In genomic region chr18:48769006-48769646, GRCh38 we compare ENCODE assay signal across 14 cellular contexts.
DNase-seq lines count a peak whose midpoint lies in the region; ATAC-seq and TF ChIP-seq lines count a peak whose summit lies in the region.
"Had no signal": no experiment of that assay in that cellular context is flagged by ENCODE, and none has a peak within 500 bp of the region (broad histone marks: within the 10 kb centered on the region; RNA-seq: fewer than 3 reads in every experiment).

No MANE protein-coding gene starts in this region.

- H3K27me3 ChIP-seq in gastroesophageal sphincter, result no peaks in the 10 kb centered on the region
- H3K27me3 ChIP-seq: sigmoid colon had no signal

- H3K9me3 Mint-ChIP-seq in immature natural killer cell, result no peaks in the 10 kb centered on the region
- H3K9me3 Mint-ChIP-seq: activated CD4-positive, alpha-beta memory T cell treated with anti-CD3 and anti-CD28 coated beads, Interleukin-2, amount 10 ng/mL, durations not matched to agents 7 days and 5 days; activated T-helper 1 cell treated with anti-CD3 and anti-CD28 coated beads, Interleukin-12 subunit alpha, Interleukin-12 subunit beta, Interleukin-2, Interleukin-4 antibody, amounts not matched to agents 30 ng/mL and 10 ng/mL and 1 ng/mL, durations not matched to agents 14 hours and 24 hours and 36 hours had no signal

- peaks cover 0 to 23% of the 10 kb centered on the region in 2 donors for H3K36me3 ChIP-seq in gastroesophageal sphincter
- H3K36me3 ChIP-seq: sigmoid colon had no signal

- no peak for TF ChIP-seq POLR2A in gastroesophageal sphincter (IDR thresholded peaks at IDR 0.05)

- TF ChIP-seq EP300 in gastroesophageal sphincter (IDR thresholded peaks at IDR 0.05), result no peak

- no peaks in the 10 kb centered on the region for H3K9me3 ChIP-seq in gastroesophageal sphincter
- H3K9me3 ChIP-seq: sigmoid colon had no signal

- peak; percentile 0 for TF ChIP-seq CTCF in GM13977 (IDR thresholded peaks at IDR 0.05; ENCODE audit: extremely low read depth, insufficient read depth, missing control alignments)
- peak in 1 of 4 experiments; percentile 18 for TF ChIP-seq CTCF in gastroesophageal sphincter (IDR thresholded peaks at IDR 0.05)

- in situ Hi-C loops in GM13977 (cut with MboI; ENCODE audit: low pct_unique_long_range_greater_than_20kb, low sequenced_read_pairs, unreplicated experiment), result no loop called here

- H3K4me1 ChIP-seq in gastroesophageal sphincter, result peaks cover 0 to 75% (median 23%) of the 10 kb centered on the region in 3 donors

- H3K27me3 Mint-ChIP-seq in immature natural killer cell (ENCODE audit: low read depth in 3 of 3), result peaks cover 1 to 3% (median 2%) of the 10 kb centered on the region in 3 donors
- H3K27me3 Mint-ChIP-seq: activated CD4-positive, alpha-beta memory T cell treated with anti-CD3 and anti-CD28 coated beads, Interleukin-2, amount 10 ng/mL, durations not matched to agents 7 days and 5 days had no signal

- H3K4me3 ChIP-seq in gastroesophageal sphincter, result no peak overlapping the region
- H3K4me3 ChIP-seq: sigmoid colon had no signal

- ATAC-seq in gastroesophageal sphincter, result no peak
- no peak for ATAC-seq in activated CD4-positive, CD25-positive, alpha-beta regulatory T cell treated with anti-CD3 and anti-CD28 coated beads, Interleukin-2, amount 50 U/mL, for 24 hours
- ATAC-seq: Panc1 had no signal

- H3K4me3 Mint-ChIP-seq in immature natural killer cell, result no peak overlapping the region
- H3K4me3 Mint-ChIP-seq: activated CD4-positive, alpha-beta memory T cell treated with anti-CD3 and anti-CD28 coated beads, Interleukin-2, amount 10 ng/mL, durations not matched to agents 7 days and 5 days; activated T-helper 1 cell treated with anti-CD3 and anti-CD28 coated beads, Interleukin-12 subunit alpha, Interleukin-12 subunit beta, Interleukin-2, Interleukin-4 antibody, amounts not matched to agents 30 ng/mL and 10 ng/mL and 1 ng/mL, durations not matched to agents 14 hours and 24 hours and 36 hours had no signal

- peaks cover 0 to 3% (median 0%) of the 10 kb centered on the region in 3 donors for H3K36me3 Mint-ChIP-seq in immature natural killer cell

- H3K27ac ChIP-seq in gastroesophageal sphincter, result peak overlapping the region in 3 of 4 donors; percentile 72 to 79 (median 79)

- H3K27ac Mint-ChIP-seq in immature natural killer cell, result peak overlapping the region in 1 of 6 donors; percentile 53
- H3K27ac Mint-ChIP-seq: activated CD4-positive, alpha-beta memory T cell treated with anti-CD3 and anti-CD28 coated beads, Interleukin-2, amount 10 ng/mL, durations not matched to agents 7 days and 5 days; activated T-helper 1 cell treated with anti-CD3 and anti-CD28 coated beads, Interleukin-12 subunit alpha, Interleukin-12 subunit beta, Interleukin-2, Interleukin-4 antibody, amounts not matched to agents 30 ng/mL and 10 ng/mL and 1 ng/mL, durations not matched to agents 14 hours and 24 hours and 36 hours had no signal

- H3K4me1 Mint-ChIP-seq in immature natural killer cell, result peaks cover 4 to 5% of the 10 kb centered on the region in 2 donors

- WGBS in gastroesophageal sphincter (ENCODE audit: low coverage in 1 of 2), 2 donors, result 55 to 81% methylated on average over 2 to 4 of the region's 10 CpGs

- peak; percentile 60 for DNase-seq in 8988T
- DNase-seq in GM13977 (ENCODE audit: low spot score), result no peak
- peak; percentile 34 for DNase-seq in astrocyte of the hippocampus (ENCODE audit: low read depth, low spot score)
- no peak for DNase-seq in immature natural killer cell
- DNase-seq in NCI-H1092 treated with DMSO at 0.1 percent for 48 hours (lab: John Stamatoyannopoulos, UW), result no peak
- DNase-seq in DMS53 (lab: John Stamatoyannopoulos, UW), result no peak
- DNase-seq: activated CD4-positive, alpha-beta memory T cell treated with anti-CD3 and anti-CD28 coated beads, Interleukin-2, amount 10 ng/mL, durations not matched to agents 7 days and 5 days; COR-L47; HCEC 1CT; sigmoid colon had no signal

Comparison
In these comparisons a context has a peak if more than half of its experiments do, and no peak if none do; other contexts are left out.
1. DNase-seq: peak in 8988T (single experiment) and astrocyte of the hippocampus (single experiment); none in GM13977 (single experiment), immature natural killer cell (0 of 3), NCI-H1092 treated with DMSO at 0.1 percent for 48 hours (single experiment) and DMS53 (single experiment).